15 cellular contexts compared by ENCODE assay signal in the genomic region with DNA sequence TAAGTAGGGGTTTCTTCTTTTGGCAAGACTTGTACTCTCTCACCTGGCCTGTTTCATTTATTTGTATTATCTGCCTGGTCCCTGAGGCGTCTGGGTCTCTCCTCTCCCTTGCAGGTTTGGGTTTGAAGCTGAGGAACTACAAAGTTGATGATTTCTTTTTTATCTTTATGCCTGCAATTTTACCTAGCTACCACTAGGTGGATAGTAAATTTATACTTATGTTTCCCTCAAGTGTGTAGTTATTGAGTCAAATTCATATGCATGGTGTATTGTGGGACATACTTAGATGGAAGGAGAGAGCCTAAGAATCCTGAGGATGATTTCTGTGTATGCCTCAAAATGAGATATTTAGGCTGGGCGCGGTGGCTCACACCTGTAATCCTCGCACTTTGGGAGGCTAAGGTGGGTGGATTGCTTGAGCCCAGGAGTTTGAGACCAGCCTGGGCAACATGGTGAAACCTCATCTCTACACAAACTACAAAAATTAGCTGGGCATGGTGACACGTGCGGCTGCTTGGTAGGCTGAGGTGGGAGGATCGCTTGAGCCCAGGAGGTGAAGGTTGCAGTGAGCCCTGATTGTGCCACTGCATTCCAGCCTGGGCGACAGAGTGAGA. TPM values are rescaled to one million over a fixed set of nuclear protein-coding genes. Genes with fewer than 3 reads are reported as not detected.
DNase-seq lines count a peak whose midpoint lies in the region; ATAC-seq and TF ChIP-seq lines count a peak whose summit lies in the region.
"Had no signal": no experiment of that assay in that cellular context is flagged by ENCODE, and none has a peak within 500 bp of the region (broad histone marks: within the 10 kb centered on the region; RNA-seq: fewer than 3 reads in every experiment).

No MANE protein-coding gene starts in this region.

- no peaks in the 10 kb centered on the region for H3K9me3 ChIP-seq in SK-N-MC (ENCODE audit: low read depth, low read length)
- H3K9me3 ChIP-seq: right atrium auricular region had no signal

- H3K4me1 Mint-ChIP-seq in glutamatergic neuron (ENCODE audit: low read depth, unreplicated experiment), result peaks cover 1% of the 10 kb centered on the region
- peaks cover 7% of the 10 kb centered on the region for H3K4me1 Mint-ChIP-seq in stimulated activated naive CD8-positive, alpha-beta T cell treated with anti-CD3 and anti-CD28 coated beads, Interleukin-15, amount 100 ng/mL, for 72 hours
- H3K4me1 Mint-ChIP-seq: activated naive CD4-positive, alpha-beta T cell treated with anti-CD3 and anti-CD28 coated beads, Interleukin-2, amount 50 U/mL, for 24 hours had no signal

- no peak overlapping the region for H3K4me3 Mint-ChIP-seq in glutamatergic neuron (ENCODE audit: unreplicated experiment)
- no peak overlapping the region for H3K4me3 Mint-ChIP-seq in stimulated activated naive CD8-positive, alpha-beta T cell treated with anti-CD3 and anti-CD28 coated beads, Interleukin-15, amount 100 ng/mL, for 72 hours
- H3K4me3 Mint-ChIP-seq: activated CD4-positive, alpha-beta memory T cell treated with anti-CD3 and anti-CD28 coated beads for 36 hours; activated naive CD4-positive, alpha-beta T cell treated with anti-CD3 and anti-CD28 coated beads, Interleukin-2, amount 50 U/mL, for 24 hours; B cell had no signal

- ATAC-seq in stimulated activated naive CD8-positive, alpha-beta T cell treated with anti-CD3 and anti-CD28 coated beads, Interleukin-15, amount 100 ng/mL, for 72 hours, result no peak

- no peak for DNase-seq in SK-N-MC (ENCODE audit: low read depth, low spot score)
- no peak for DNase-seq in glutamatergic neuron
- no peak for DNase-seq in stimulated activated naive CD8-positive, alpha-beta T cell treated with anti-CD3 and anti-CD28 coated beads, Interleukin-15, amount 100 ng/mL, for 72 hours
- no peak for DNase-seq in GOT3 (lab: John Stamatoyannopoulos, UW)
- DNase-seq in NCI-H226, result no peak
- DNase-seq in activated CD4-positive, alpha-beta T cell treated with anti-CD3 and anti-CD28 coated beads for 4 hours, result no peak
- DNase-seq: activated CD4-positive, alpha-beta memory T cell treated with anti-CD3 and anti-CD28 coated beads for 36 hours had no signal

- no peak overlapping the region for H3K27ac Mint-ChIP-seq in glutamatergic neuron (ENCODE audit: unreplicated experiment)
- no peak overlapping the region for H3K27ac Mint-ChIP-seq in stimulated activated naive CD8-positive, alpha-beta T cell treated with anti-CD3 and anti-CD28 coated beads, Interleukin-15, amount 100 ng/mL, for 72 hours
- H3K27ac Mint-ChIP-seq: activated CD4-positive, alpha-beta memory T cell treated with anti-CD3 and anti-CD28 coated beads for 36 hours; activated naive CD4-positive, alpha-beta T cell treated with anti-CD3 and anti-CD28 coated beads, Interleukin-2, amount 50 U/mL, for 24 hours; B cell had no signal

- TF ChIP-seq CTCF in 22Rv1 (IDR thresholded peaks at IDR 0.05) (peak; percentile 48), GM12872 (IDR thresholded peaks at IDR 0.05; ENCODE audit: insufficient read depth, low read depth, low read length) (peak; percentile 25; the same call in 1 of the 3 replicates), glutamatergic neuron (IDR thresholded peaks at IDR 0.05; ENCODE audit: partially characterized antibody, unreplicated experiment) (peak; percentile 78)

- no peak overlapping the region for H3K9ac ChIP-seq in SK-N-MC (ENCODE audit: insufficient read length)

- H3K36me3 Mint-ChIP-seq in glutamatergic neuron (ENCODE audit: unreplicated experiment), result no peaks in the 10 kb centered on the region
- H3K36me3 Mint-ChIP-seq: activated CD4-positive, alpha-beta memory T cell treated with anti-CD3 and anti-CD28 coated beads for 36 hours; activated naive CD4-positive, alpha-beta T cell treated with anti-CD3 and anti-CD28 coated beads, Interleukin-2, amount 50 U/mL, for 24 hours had no signal

- peaks cover 3% of the 10 kb centered on the region for H3K27me3 Mint-ChIP-seq in glutamatergic neuron (ENCODE audit: unreplicated experiment)
- peaks cover 20% of the 10 kb centered on the region for H3K27me3 Mint-ChIP-seq in stimulated activated naive CD8-positive, alpha-beta T cell treated with anti-CD3 and anti-CD28 coated beads, Interleukin-15, amount 100 ng/mL, for 72 hours

- H3K27ac ChIP-seq in 22Rv1 (no peak overlapping the region), SK-N-MC (peak overlapping the region; percentile 55)
- H3K27ac ChIP-seq: right atrium auricular region, tibial nerve had no signal

- H3K9me3 Mint-ChIP-seq in glutamatergic neuron (ENCODE audit: unreplicated experiment), result no peaks in the 10 kb centered on the region
- H3K9me3 Mint-ChIP-seq in stimulated activated naive CD8-positive, alpha-beta T cell treated with anti-CD3 and anti-CD28 coated beads, Interleukin-15, amount 100 ng/mL, for 72 hours, result no peaks in the 10 kb centered on the region
- H3K9me3 Mint-ChIP-seq: activated naive CD4-positive, alpha-beta T cell treated with anti-CD3 and anti-CD28 coated beads, Interleukin-2, amount 50 U/mL, for 24 hours had no signal

- H3K36me3 ChIP-seq in SK-N-MC (ENCODE audit: insufficient read depth, low read length), result peaks cover 50% of the 10 kb centered on the region

- H3K4me3 ChIP-seq in SK-N-MC, result no peak overlapping the region
- H3K4me3 ChIP-seq: right atrium auricular region, tibial nerve had no signal

RNA-seq across cellular contexts. Expression of a gene that starts 13.6 kb away (rescaled TPM):
- 62.3 TPM for total RNA-seq in glutamatergic neuron (ENCODE audit: unreplicated experiment)
- total RNA-seq: B cell had no signal

RNA-seq across cellular contexts. Expression of a gene that starts 50.1 kb away (rescaled TPM):
- not detected for total RNA-seq in glutamatergic neuron (ENCODE audit: unreplicated experiment)
- total RNA-seq: activated CD4-positive, alpha-beta memory T cell treated with anti-CD3 and anti-CD28 coated beads for 36 hours; B cell; mesenteric fat pad; right atrium auricular region; T-helper 2 cell treated with Interferon-gamma antibody and Interleukin-4, amounts not matched to agents 100 ng/mL and 5 ng/mL, for 36 hours; tibial nerve had no signal

Comparison
In these comparisons a context has a peak if more than half of its experiments do, and no peak if none do; other contexts are left out.
1. CTCF ChIP-seq: peak in every context shown above with its lines; median percentile 78 in glutamatergic neuron; 48 in 22Rv1; 25 in GM12872.